9 cellular contexts compared by ENCODE assay signal in genomic region chr11:67442504-67443398, GRCh38. TPM values are rescaled to one million over a fixed set of nuclear protein-coding genes. Genes with fewer than 3 reads are reported as not detected.
A peak's percentile ranks its signal among the peaks of the same experiment; 100 is the strongest.
DNase-seq lines count a peak whose midpoint lies in the region; FAIRE-seq and TF ChIP-seq lines count a peak whose summit lies in the region.
"Had no signal": no experiment of that assay in that cellular context is flagged by ENCODE, and none has a peak within 500 bp of the region (broad histone marks: within the 10 kb centered on the region; RNA-seq: fewer than 3 reads in every experiment).

No MANE protein-coding gene starts in this region.

- intact Hi-C loops in testis (cut with DNase I; ENCODE audit: low total_unique reads) = no loop called here

- H4K20me1 ChIP-seq in keratinocyte (ENCODE audit: control insufficient read depth, extremely low read depth, insufficient read depth, low read length) = peaks cover 3% of the 10 kb centered on the region

- H3K36me3 ChIP-seq in keratinocyte (ENCODE audit: control insufficient read depth in 2 of 2, extremely low read depth in 1 of 2, insufficient read depth in 2 of 2, low read length in 2 of 2) (peaks cover 0 to 12% of the 10 kb centered on the region in 2 experiments), testis (ENCODE audit: low read depth, missing control alignments) (no peaks in the 10 kb centered on the region)

- H3K9me1 ChIP-seq in keratinocyte (ENCODE audit: control insufficient read depth, extremely low read depth, insufficient read depth, low read length) = no peaks in the 10 kb centered on the region

- no peak for TF ChIP-seq POLR2A in testis (IDR thresholded peaks at IDR 0.05)

- H3K4me3 ChIP-seq in keratinocyte (ENCODE audit: control insufficient read depth in 2 of 3, extremely low read depth in 1 of 3, insufficient read depth in 2 of 3, low read depth in 1 of 3, low read length in 3 of 3) (peak overlapping the region; percentile 69 to 85 (median 73)), testis (peak overlapping the region; percentile 81)

- H3K27ac Mint-ChIP-seq in activated naive CD8-positive, alpha-beta T cell = peak overlapping the region; percentile 78

- H3K9ac ChIP-seq in keratinocyte (ENCODE audit: control insufficient read depth, extremely low read depth, insufficient read depth, low read length) = peak overlapping the region; percentile 83

- peaks cover 15% of the 10 kb centered on the region for H3K79me2 ChIP-seq in keratinocyte (ENCODE audit: control insufficient read depth, insufficient read depth, low read length)

- H3K27me3 Mint-ChIP-seq in activated naive CD8-positive, alpha-beta T cell = no peaks in the 10 kb centered on the region

- FAIRE-seq in keratinocyte (lab: Jason Lieb, UNC) = no peak
- FAIRE-seq: A204.1 had no signal

- H3K9me3 ChIP-seq in keratinocyte (ENCODE audit: control insufficient read depth, low read depth, low read length) (no peaks in the 10 kb centered on the region), testis (no peaks in the 10 kb centered on the region)

- H3K36me3 Mint-ChIP-seq in activated naive CD8-positive, alpha-beta T cell = no peaks in the 10 kb centered on the region

- H3K9me3 Mint-ChIP-seq in activated naive CD8-positive, alpha-beta T cell (ENCODE audit: low read depth) = no peaks in the 10 kb centered on the region

- 23 to 24% methylated on average over 32 to 45 of the region's 45 CpGs for WGBS in testis, 2 donors

- H3K27me3 ChIP-seq in keratinocyte (ENCODE audit: control insufficient read depth, extremely low read depth, insufficient read depth, low read length) = no peaks in the 10 kb centered on the region
- no peaks in the 10 kb centered on the region for H3K27me3 ChIP-seq in testis

- peak overlapping the region; percentile 50 for H3K27ac ChIP-seq in keratinocyte (ENCODE audit: control insufficient read depth, insufficient read depth, low read length)
- H3K27ac ChIP-seq in testis = peak overlapping the region; percentile 61 to 92

- peaks cover 69% of the 10 kb centered on the region for H3K4me1 Mint-ChIP-seq in activated naive CD8-positive, alpha-beta T cell (ENCODE audit: low read depth)

- no peak overlapping the region for H2AFZ ChIP-seq in keratinocyte (ENCODE audit: control insufficient read depth, low read length)

- peak overlapping the region; percentile 72 for H3K4me3 Mint-ChIP-seq in activated naive CD8-positive, alpha-beta T cell

- peak overlapping the region; percentile 89 for H3K4me2 ChIP-seq in keratinocyte (ENCODE audit: control insufficient read depth, extremely low read depth, insufficient read depth, low read depth, low read length)

- TF ChIP-seq CTCF in keratinocyte (optimal IDR thresholded peaks at IDR 0.05 in 1 of 3, IDR thresholded peaks at IDR 0.05 in 1 of 3, conservative IDR thresholded peaks at IDR 0.05 in 1 of 3; ENCODE audit: extremely low read depth in 1 of 3, insufficient read depth in 2 of 3, low read length in 3 of 3) (no peak), testis (IDR thresholded peaks at IDR 0.05) (no peak)

- H3K4me1 ChIP-seq in keratinocyte (ENCODE audit: control insufficient read depth, extremely low read depth, insufficient read depth, low read length) (peaks cover 6% of the 10 kb centered on the region), testis (peaks cover 5% of the 10 kb centered on the region)

- peak; percentile 60 for DNase-seq in DMS53 (lab: John Stamatoyannopoulos, UW)
- DNase-seq in DMS53 treated with DMSO at 0.1 percent for 48 hours (lab: John Stamatoyannopoulos, UW; ENCODE audit: unreplicated experiment) = no peak
- no peak for DNase-seq in keratinocyte (ENCODE audit: low read depth, low spot score)
- no peak for DNase-seq in testis
- DNase-seq in amygdala (lab: John Stamatoyannopoulos, UW) = no peak
- DNase-seq in NOMO-1 treated with DMSO at 0.1 percent for 48 hours (lab: John Stamatoyannopoulos, UW; ENCODE audit: unreplicated experiment) = no peak
- DNase-seq in kidney glomerular epithelial cell (lab: John Stamatoyannopoulos, UW) = no peak

- dilution Hi-C loops in keratinocyte (cut with MboI; ENCODE audit: extremely low pct_ligation_motif_present, low sequenced_read_pairs) = no loop called here

RNA-seq across cellular contexts. Expression of gene CORO1B, which starts 0.5 kb away (rescaled TPM):
- 49.2 to 91.4 TPM (median 58.5 TPM) in 3 replicates for polyA plus RNA-seq in keratinocyte
- polyA plus RNA-seq in keratinocyte (2011; ENCODE audit: low read depth) = 26.4 TPM
- polyA plus RNA-seq in keratinocyte (2011; cell fraction: cytosol; rRNA removed) = 30.5 and 97.4 TPM in 2 replicates
- 61.6 and 70.1 TPM in 2 replicates for polyA plus RNA-seq in keratinocyte (2011; cell fraction: nucleus; rRNA removed)
- polyA plus RNA-seq in keratinocyte (2012; ENCODE audit: low replicate concordance) = 46.1 and 68.2 TPM in 2 replicates
- polyA minus RNA-seq in keratinocyte = 53.2 to 94.1 TPM (median 66.5 TPM) in 3 replicates
- 147 TPM for polyA minus RNA-seq in keratinocyte (2011; cell fraction: cytosol; rRNA and poly(A)+ RNA removed)
- 34.1 and 41.6 TPM in 2 replicates for polyA minus RNA-seq in keratinocyte (2011; cell fraction: nucleus; rRNA and poly(A)+ RNA removed)
- total RNA-seq in testis = 10 to 100 TPM; 34.6 to 48.6 TPM
- 34.3 TPM for polyA plus RNA-seq in testis (ENCODE audit: insufficient read depth, low read depth, low replicate concordance)

RNA-seq across cellular contexts. Expression of gene PTPRCAP, which starts 5.3 kb away (rescaled TPM):
- polyA plus RNA-seq in keratinocyte = 0.10 TPM in 1 of 3 replicates, not detected in the others
- 0.46 TPM for polyA plus RNA-seq in keratinocyte (2011; ENCODE audit: low read depth)
- not detected in 2 replicates for polyA plus RNA-seq in keratinocyte (2011; cell fraction: cytosol; rRNA removed)
- 0.25 and 0.27 TPM in 2 replicates for polyA plus RNA-seq in keratinocyte (2011; cell fraction: nucleus; rRNA removed)
- 0.34 TPM in 1 of 2 replicates, not detected in the other for polyA plus RNA-seq in keratinocyte (2012; ENCODE audit: low replicate concordance)
- not detected in 3 replicates for polyA minus RNA-seq in keratinocyte
- not detected for polyA minus RNA-seq in keratinocyte (2011; cell fraction: cytosol; rRNA and poly(A)+ RNA removed)
- not detected in 2 replicates for polyA minus RNA-seq in keratinocyte (2011; cell fraction: nucleus; rRNA and poly(A)+ RNA removed)
- 1 to 10 TPM; 3.1 to 5.2 TPM for total RNA-seq in testis
- polyA plus RNA-seq in testis (ENCODE audit: insufficient read depth, low read depth, low replicate concordance) = 5.6 TPM

RNA-seq across cellular contexts. Expression of gene GPR152, which starts 9.8 kb away (rescaled TPM):
- polyA plus RNA-seq in keratinocyte = not detected in 3 replicates
- not detected for polyA plus RNA-seq in keratinocyte (2011; ENCODE audit: low read depth)
- polyA plus RNA-seq in keratinocyte (2011; cell fraction: cytosol; rRNA removed) = not detected in 2 replicates
- polyA plus RNA-seq in keratinocyte (2011; cell fraction: nucleus; rRNA removed) = not detected in 2 replicates
- not detected in 2 replicates for polyA plus RNA-seq in keratinocyte (2012; ENCODE audit: low replicate concordance)
- polyA minus RNA-seq in keratinocyte = not detected in 3 replicates
- not detected for polyA minus RNA-seq in keratinocyte (2011; cell fraction: cytosol; rRNA and poly(A)+ RNA removed)
- not detected in 2 replicates for polyA minus RNA-seq in keratinocyte (2011; cell fraction: nucleus; rRNA and poly(A)+ RNA removed)
- not detected for total RNA-seq in testis
- not detected for polyA plus RNA-seq in testis (ENCODE audit: insufficient read depth, low read depth, low replicate concordance)

RNA-seq across cellular contexts. Expression of gene CABP4, which starts 12.4 kb away (rescaled TPM):
- polyA plus RNA-seq in keratinocyte (not detected in 3 replicates), testis (ENCODE audit: insufficient read depth, low read depth, low replicate concordance) (0.98 TPM)
- 0.10 TPM for polyA plus RNA-seq in keratinocyte (2011; ENCODE audit: low read depth)
- polyA plus RNA-seq in keratinocyte (2011; cell fraction: cytosol; rRNA removed) = not detected in 2 replicates
- not detected in 2 replicates for polyA plus RNA-seq in keratinocyte (2011; cell fraction: nucleus; rRNA removed)
- not detected in 2 replicates for polyA plus RNA-seq in keratinocyte (2012; ENCODE audit: low replicate concordance)
- not detected in 3 replicates for polyA minus RNA-seq in keratinocyte
- not detected for polyA minus RNA-seq in keratinocyte (2011; cell fraction: cytosol; rRNA and poly(A)+ RNA removed)
- not detected in 2 replicates for polyA minus RNA-seq in keratinocyte (2011; cell fraction: nucleus; rRNA and poly(A)+ RNA removed)
- 1 to 10 TPM in 1 of 2 donors, under 1 TPM in 1; 0.87 to 1.2 TPM for total RNA-seq in testis

RNA-seq across cellular contexts. Expression of gene RPS6KB2, which starts 14.5 kb away (rescaled TPM):
- polyA plus RNA-seq in keratinocyte (59.5 to 83.0 TPM (median 61.4 TPM) in 3 replicates), testis (ENCODE audit: insufficient read depth, low read depth, low replicate concordance) (30.1 TPM)
- 31.4 TPM for polyA plus RNA-seq in keratinocyte (2011; ENCODE audit: low read depth)
- 59.2 and 96.9 TPM in 2 replicates for polyA plus RNA-seq in keratinocyte (2011; cell fraction: cytosol; rRNA removed)
- polyA plus RNA-seq in keratinocyte (2011; cell fraction: nucleus; rRNA removed) = 58.7 and 66.4 TPM in 2 replicates
- 62.6 and 62.9 TPM in 2 replicates for polyA plus RNA-seq in keratinocyte (2012; ENCODE audit: low replicate concordance)
- polyA minus RNA-seq in keratinocyte = 74.5 to 116 TPM (median 91.3 TPM) in 3 replicates
- 93.2 TPM for polyA minus RNA-seq in keratinocyte (2011; cell fraction: cytosol; rRNA and poly(A)+ RNA removed)
- 25.1 and 36.3 TPM in 2 replicates for polyA minus RNA-seq in keratinocyte (2011; cell fraction: nucleus; rRNA and poly(A)+ RNA removed)
- total RNA-seq in testis = 10 to 100 TPM; 46.5 to 47.4 TPM
